ENCODE assay signal across 27 cellular contexts in the genomic region with DNA sequence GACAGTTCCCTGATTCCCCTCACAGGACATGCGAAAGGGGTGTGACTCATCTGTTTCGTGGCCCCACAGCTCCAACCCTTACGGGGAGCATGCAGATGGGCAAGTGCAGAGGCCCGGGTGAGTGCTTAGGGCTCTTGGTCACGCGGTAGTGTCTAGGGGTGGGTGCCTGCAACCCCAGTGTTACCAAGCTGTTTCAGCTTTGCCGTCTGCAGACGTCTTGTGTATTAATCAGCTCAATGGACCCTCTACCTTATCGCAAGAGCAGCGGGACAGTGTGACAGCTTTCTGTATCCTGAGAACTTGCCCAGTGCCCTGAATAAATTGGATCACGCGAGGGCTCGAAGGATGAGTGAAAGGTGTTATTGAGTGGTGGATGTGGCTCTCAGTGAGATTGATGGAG.
"Had no signal": no experiment of that assay in that cellular context is flagged by ENCODE, and none has a peak within 500 bp of the region (broad histone marks: within the 10 kb centered on the region; RNA-seq: fewer than 3 reads in every experiment).

No MANE protein-coding gene starts in this region.

- H3K36me3 Mint-ChIP-seq: mesothelial cell of epicardium; naive B cell; natural killer cell; neural progenitor cell; stimulated activated naive B cell treated with anti-CD40 and anti-IgM and Interleukin-4, amounts not matched to agents 10 μg/mL and 1 μg/mL and 100 μg/mL, for 72 hours had no signal

- H3K79me2 ChIP-seq: parathyroid adenoma had no signal

- H3K9ac ChIP-seq: neural progenitor cell, parathyroid adenoma had no signal

- H3K4me1 ChIP-seq: left ventricle myocardium inferior, neural progenitor cell, parathyroid adenoma, stomach, testis, thyroid gland, transverse colon, upper lobe of right lung had no signal

- H3K36me3 ChIP-seq: left ventricle myocardium inferior, neural progenitor cell, neutrophil, stomach, thyroid gland, transverse colon, upper lobe of right lung had no signal

- H3K4me2 ChIP-seq: neural progenitor cell had no signal

- H3K27ac ChIP-seq: left ventricle myocardium inferior, neural progenitor cell, neutrophil, parathyroid adenoma, skin epidermis, stomach, testis, thyroid gland, transverse colon, upper lobe of right lung had no signal

- H3K4me3 ChIP-seq: left ventricle myocardium inferior, lung, neural progenitor cell, skin epidermis, stomach, thyroid gland, transverse colon, upper lobe of right lung had no signal

- H2AFZ ChIP-seq: neural progenitor cell, parathyroid adenoma had no signal

- ATAC-seq: natural killer cell; sciatic nerve; stimulated activated naive B cell treated with anti-CD40 and anti-IgM and Interleukin-4, amounts not matched to agents 10 μg/mL and 1 μg/mL and 100 μg/mL, for 72 hours; stimulated activated naive CD8-positive, alpha-beta T cell treated with anti-CD3 and anti-CD28 coated beads, Interleukin-15, Interleukin-2, amounts not matched to agents 100 U/mL and 50 U/mL, for 24 hours; upper lobe of right lung had no signal

- DNase-seq: hypothalamus; immature natural killer cell; left ventricle myocardium inferior; mesendoderm; naive B cell; natural killer cell; nephron progenitor cell; occipital lobe; stimulated activated CD4-positive, alpha-beta T cell treated with anti-CD3 and anti-CD28 coated beads, Interleukin-12 subunit alpha, Interleukin-12 subunit beta, amount 100 ng/mL, for 4 hours; stimulated activated CD4-positive, alpha-beta T cell treated with anti-CD3 and anti-CD28 coated beads, Interleukin-15, amount 100 ng/mL, for 24 hours; stimulated activated CD4-positive, alpha-beta T cell treated with anti-CD3 and anti-CD28 coated beads, Interleukin-2, amount 100 ng/mL, for 24 hours; stimulated activated CD4-positive, alpha-beta T cell treated with anti-CD3 and anti-CD28 coated beads, Interleukin-4, amount 100 ng/mL, for 1 hour; stimulated activated naive B cell treated with anti-CD40 and anti-IgM and Interleukin-4, amounts not matched to agents 10 μg/mL and 1 μg/mL and 100 μg/mL, for 72 hours; stimulated activated naive CD8-positive, alpha-beta T cell treated with anti-CD3 and anti-CD28 coated beads, Interleukin-15, Interleukin-2, amounts not matched to agents 100 U/mL and 50 U/mL, for 24 hours; stomach; testis; thyroid gland; transverse colon; upper lobe of right lung had no signal

- H3K27me3 ChIP-seq: neural progenitor cell, neutrophil, stomach, testis, thyroid gland, transverse colon, upper lobe of right lung had no signal

- H3K9me3 ChIP-seq: neutrophil, testis, thyroid gland, transverse colon, upper lobe of right lung had no signal

- H3K27ac Mint-ChIP-seq: immature natural killer cell; mesothelial cell of epicardium; naive B cell; natural killer cell; nephron progenitor cell; neural progenitor cell; progenitor cell of endocrine pancreas; stimulated activated naive B cell treated with anti-CD40 and anti-IgM and Interleukin-4, amounts not matched to agents 10 μg/mL and 1 μg/mL and 100 μg/mL, for 72 hours had no signal

- H3K27me3 Mint-ChIP-seq: naive B cell; progenitor cell of endocrine pancreas; stimulated activated naive B cell treated with anti-CD40 and anti-IgM and Interleukin-4, amounts not matched to agents 10 μg/mL and 1 μg/mL and 100 μg/mL, for 72 hours had no signal

- H3K4me1 Mint-ChIP-seq: immature natural killer cell; mesothelial cell of epicardium; naive B cell; natural killer cell; nephron progenitor cell; neural progenitor cell; stimulated activated naive B cell treated with anti-CD40 and anti-IgM and Interleukin-4, amounts not matched to agents 10 μg/mL and 1 μg/mL and 100 μg/mL, for 72 hours had no signal

- H3K4me3 Mint-ChIP-seq: immature natural killer cell; mesothelial cell of epicardium; naive B cell; natural killer cell; nephron progenitor cell; neural progenitor cell; stimulated activated naive B cell treated with anti-CD40 and anti-IgM and Interleukin-4, amounts not matched to agents 10 μg/mL and 1 μg/mL and 100 μg/mL, for 72 hours had no signal
